In the genomic region with DNA sequence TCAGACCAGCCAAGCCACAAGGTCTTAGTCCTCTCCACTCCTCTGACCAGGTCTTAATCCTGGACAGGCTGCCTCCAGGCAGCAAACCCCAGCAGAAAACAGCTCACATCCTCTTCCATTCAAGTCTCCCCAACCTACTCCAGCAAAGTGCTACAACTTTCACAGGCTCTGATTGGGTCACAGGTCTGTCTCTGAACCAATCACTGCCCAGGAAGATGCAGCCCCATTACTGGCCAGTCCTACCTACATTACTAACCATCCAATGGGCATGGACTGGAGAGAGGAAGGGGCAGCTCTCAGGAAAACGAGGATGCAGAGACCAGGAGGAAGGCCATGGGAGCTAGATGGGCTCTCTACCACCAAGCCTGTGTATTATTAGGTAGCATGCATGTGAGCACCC, we compare ENCODE assay signal across 1 cellular context.
TF ChIP-seq lines count a peak whose summit lies in the region.

No MANE protein-coding gene starts in this region.

TF ChIP-seq in SK-N-SH, 30 proteins besides CTCF, POLR2A, EP300 and RAD21 (continued from another document):
- TF ChIP-seq, protein P1, sequence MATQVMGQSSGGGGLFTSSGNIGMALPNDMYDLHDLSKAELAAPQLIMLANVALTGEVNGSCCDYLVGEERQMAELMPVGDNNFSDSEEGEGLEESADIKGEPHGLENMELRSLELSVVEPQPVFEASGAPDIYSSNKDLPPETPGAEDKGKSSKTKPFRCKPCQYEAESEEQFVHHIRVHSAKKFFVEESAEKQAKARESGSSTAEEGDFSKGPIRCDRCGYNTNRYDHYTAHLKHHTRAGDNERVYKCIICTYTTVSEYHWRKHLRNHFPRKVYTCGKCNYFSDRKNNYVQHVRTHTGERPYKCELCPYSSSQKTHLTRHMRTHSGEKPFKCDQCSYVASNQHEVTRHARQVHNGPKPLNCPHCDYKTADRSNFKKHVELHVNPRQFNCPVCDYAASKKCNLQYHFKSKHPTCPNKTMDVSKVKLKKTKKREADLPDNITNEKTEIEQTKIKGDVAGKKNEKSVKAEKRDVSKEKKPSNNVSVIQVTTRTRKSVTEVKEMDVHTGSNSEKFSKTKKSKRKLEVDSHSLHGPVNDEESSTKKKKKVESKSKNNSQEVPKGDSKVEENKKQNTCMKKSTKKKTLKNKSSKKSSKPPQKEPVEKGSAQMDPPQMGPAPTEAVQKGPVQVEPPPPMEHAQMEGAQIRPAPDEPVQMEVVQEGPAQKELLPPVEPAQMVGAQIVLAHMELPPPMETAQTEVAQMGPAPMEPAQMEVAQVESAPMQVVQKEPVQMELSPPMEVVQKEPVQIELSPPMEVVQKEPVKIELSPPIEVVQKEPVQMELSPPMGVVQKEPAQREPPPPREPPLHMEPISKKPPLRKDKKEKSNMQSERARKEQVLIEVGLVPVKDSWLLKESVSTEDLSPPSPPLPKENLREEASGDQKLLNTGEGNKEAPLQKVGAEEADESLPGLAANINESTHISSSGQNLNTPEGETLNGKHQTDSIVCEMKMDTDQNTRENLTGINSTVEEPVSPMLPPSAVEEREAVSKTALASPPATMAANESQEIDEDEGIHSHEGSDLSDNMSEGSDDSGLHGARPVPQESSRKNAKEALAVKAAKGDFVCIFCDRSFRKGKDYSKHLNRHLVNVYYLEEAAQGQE (IDR thresholded peaks at IDR 0.05; ENCODE audit: low read depth, low read length) = no peak
- TF ChIP-seq TCF12 (IDR thresholded peaks at IDR 0.05) (no peak), ELF1 (IDR thresholded peaks at IDR 0.05) (no peak)
